Comparison of ENCODE assay signal across 23 cellular contexts in genomic region chr11:125313271-125314222, GRCh38.
DNase-seq lines count a peak whose midpoint lies in the region; ATAC-seq and TF ChIP-seq lines count a peak whose summit lies in the region.
"Had no signal": no experiment of that assay in that cellular context is flagged by ENCODE, and none has a peak within 500 bp of the region (broad histone marks: within the 10 kb centered on the region; RNA-seq: fewer than 3 reads in every experiment).

No MANE protein-coding gene starts in this region.

- no peaks in the 10 kb centered on the region for H3K36me3 ChIP-seq in left ventricle myocardium inferior
- H3K36me3 ChIP-seq: esophagus muscularis mucosa, tibial nerve had no signal

- H3K27me3 Mint-ChIP-seq in glutamatergic neuron (ENCODE audit: unreplicated experiment), result peaks cover 8% of the 10 kb centered on the region

- no peaks in the 10 kb centered on the region for H3K27me3 ChIP-seq in left ventricle myocardium inferior (ENCODE audit: low read depth)
- H3K27me3 ChIP-seq: dorsolateral prefrontal cortex, esophagus muscularis mucosa, hepatocyte, tibial nerve had no signal

- peaks cover 9% of the 10 kb centered on the region for H3K36me3 Mint-ChIP-seq in glutamatergic neuron (ENCODE audit: unreplicated experiment)
- H3K36me3 Mint-ChIP-seq: stimulated activated memory B cell treated with anti-CD40 and anti-IgM and Interleukin-4, amounts not matched to agents 10 μg/mL and 1 μg/mL and 100 μg/mL, for 72 hours had no signal

- H3K9me3 Mint-ChIP-seq in glutamatergic neuron (ENCODE audit: unreplicated experiment), result peaks cover 14% of the 10 kb centered on the region
- H3K9me3 Mint-ChIP-seq: activated CD4-positive, alpha-beta T cell treated with anti-CD3 and anti-CD28 coated beads, Interleukin-2, amount 10 ng/mL, durations not matched to agents 7 days and 5 days had no signal

- H3K27ac Mint-ChIP-seq in glutamatergic neuron (ENCODE audit: unreplicated experiment), result no peak overlapping the region
- H3K27ac Mint-ChIP-seq: activated CD4-positive, alpha-beta T cell treated with anti-CD3 and anti-CD28 coated beads, Interleukin-2, amount 10 ng/mL, durations not matched to agents 7 days and 5 days; stimulated activated memory B cell treated with anti-CD40 and anti-IgM and Interleukin-4, amounts not matched to agents 10 μg/mL and 1 μg/mL and 100 μg/mL, for 72 hours had no signal

- TF ChIP-seq CTCF in left ventricle myocardium inferior (IDR thresholded peaks at IDR 0.05; ENCODE audit: borderline replicate concordance), result no peak
- no peak for TF ChIP-seq CTCF in glutamatergic neuron (IDR thresholded peaks at IDR 0.05; ENCODE audit: partially characterized antibody, unreplicated experiment)

- peak; percentile 68 for DNase-seq in cardiac septum (ENCODE audit: low spot score)
- DNase-seq in left ventricle myocardium inferior, result no peak
- DNase-seq in cerebellar cortex (ENCODE audit: low spot score), result peak; percentile 32
- no peak for DNase-seq in glutamatergic neuron
- DNase-seq in pulmonary artery endothelial cell (ENCODE audit: low read depth, low spot score), result peak; percentile 72
- no peak for DNase-seq in NCI-H446 (lab: John Stamatoyannopoulos, UW)
- DNase-seq in NCI-H345 treated with DMSO at 0.1 percent for 48 hours (lab: John Stamatoyannopoulos, UW; ENCODE audit: unreplicated experiment), result no peak
- DNase-seq: activated CD4-positive, alpha-beta T cell treated with anti-CD3 and anti-CD28 coated beads, Interleukin-2, amount 10 ng/mL, durations not matched to agents 7 days and 5 days; activated gamma-delta T cell treated with Interleukin-2 at 50 U/mL for 16 hours; GDM1; NCI-H146; NCI-H226; NK-92 treated with Interleukin-12 subunit alpha and Interleukin-12 subunit beta, amount 100 ng/mL, for 24 hours; retina; RPMI8226 had no signal

- peak overlapping the region; percentile 63 for H3K4me3 Mint-ChIP-seq in glutamatergic neuron (ENCODE audit: unreplicated experiment)
- H3K4me3 Mint-ChIP-seq: activated CD4-positive, alpha-beta T cell treated with anti-CD3 and anti-CD28 coated beads, Interleukin-2, amount 10 ng/mL, durations not matched to agents 7 days and 5 days; neural crest cell; stimulated activated memory B cell treated with anti-CD40 and anti-IgM and Interleukin-4, amounts not matched to agents 10 μg/mL and 1 μg/mL and 100 μg/mL, for 72 hours had no signal

- peaks cover 25% of the 10 kb centered on the region for H3K4me1 ChIP-seq in left ventricle myocardium inferior

- no peak overlapping the region for H3K4me3 ChIP-seq in left ventricle myocardium inferior
- H3K4me3 ChIP-seq: dorsolateral prefrontal cortex, esophagus muscularis mucosa, GM12878, hepatocyte, tibial nerve had no signal

- H3K9me3 ChIP-seq in left ventricle myocardium inferior (replicated peaks), result peaks cover 6% of the 10 kb centered on the region
- H3K9me3 ChIP-seq: esophagus muscularis mucosa, tibial nerve had no signal

- intact Hi-C loops in cardiac septum (cut with DNase I) (no loop called here), left ventricle myocardium inferior (cut with micrococcal nuclease) (no loop called here)

- H3K4me1 Mint-ChIP-seq in glutamatergic neuron (ENCODE audit: low read depth, unreplicated experiment), result peaks cover 28% of the 10 kb centered on the region
- H3K4me1 Mint-ChIP-seq: activated CD4-positive, alpha-beta T cell treated with anti-CD3 and anti-CD28 coated beads, Interleukin-2, amount 10 ng/mL, durations not matched to agents 7 days and 5 days; neural crest cell; stimulated activated memory B cell treated with anti-CD40 and anti-IgM and Interleukin-4, amounts not matched to agents 10 μg/mL and 1 μg/mL and 100 μg/mL, for 72 hours had no signal

- ATAC-seq in GM21737 (IDR thresholded peaks at IDR 0.05; ENCODE audit: unreplicated experiment), result no peak
- ATAC-seq: GM12878; stimulated activated memory B cell treated with anti-CD40 and anti-IgM and Interleukin-4, amounts not matched to agents 10 μg/mL and 1 μg/mL and 100 μg/mL, for 72 hours had no signal

- H3K27ac ChIP-seq in left ventricle myocardium inferior (replicated peaks), result no peak overlapping the region
- H3K27ac ChIP-seq: esophagus muscularis mucosa, hepatocyte had no signal

Comparison
In these comparisons a context has a peak if more than half of its experiments do, and no peak if none do; other contexts are left out.
1. DNase-seq: peak in cardiac septum (single experiment), cerebellar cortex (single experiment) and pulmonary artery endothelial cell (single experiment); none in left ventricle myocardium inferior (single experiment), glutamatergic neuron (single experiment), NCI-H446 (0 of 2) and NCI-H345 treated with DMSO at 0.1 percent for 48 hours (single experiment).